11 cellular contexts compared by ENCODE assay signal in the genomic region with DNA sequence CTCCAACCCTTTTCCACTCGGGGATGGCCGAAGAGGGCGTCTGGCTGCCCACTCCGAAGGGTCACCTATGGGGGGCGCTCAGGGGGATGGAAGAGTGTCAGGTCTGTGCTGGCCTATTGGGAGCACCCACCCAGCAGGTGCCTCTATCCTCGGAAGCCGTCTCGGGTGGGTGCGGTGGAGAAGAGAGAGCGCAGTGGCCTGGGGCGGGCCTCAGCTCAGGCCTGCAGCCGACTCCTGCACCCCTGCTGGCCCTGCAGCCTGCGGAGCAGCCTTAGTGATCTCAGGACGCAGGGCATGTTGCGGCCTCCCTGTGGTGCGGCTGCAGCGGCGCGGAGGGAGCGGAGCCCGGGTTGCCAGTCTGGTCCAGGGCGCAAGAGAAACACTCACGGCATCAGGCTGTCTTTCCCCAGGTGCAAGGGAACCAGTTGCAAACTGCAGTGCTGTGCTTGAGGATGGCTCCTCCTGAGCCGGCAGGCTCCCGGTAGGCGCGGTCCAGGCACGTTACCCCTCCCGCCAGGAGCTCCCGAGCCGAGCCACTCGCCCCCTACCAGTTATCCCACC. TPM values are rescaled to one million over a fixed set of nuclear protein-coding genes. Genes with fewer than 3 reads are reported as not detected.
DNase-seq lines count a peak whose midpoint lies in the region; ATAC-seq and TF ChIP-seq lines count a peak whose summit lies in the region.
"Had no signal": no experiment of that assay in that cellular context is flagged by ENCODE, and none has a peak within 500 bp of the region (broad histone marks: within the 10 kb centered on the region; RNA-seq: fewer than 3 reads in every experiment).

No MANE protein-coding gene starts in this region.

- TF ChIP-seq CTCF in Peyer's patch (IDR thresholded peaks at IDR 0.05) (no peak), gastrocnemius medialis (IDR thresholded peaks at IDR 0.05 in 4 of 5, conservative IDR thresholded peaks at IDR 0.05 in 1 of 5) (no peak)

- H3K36me3 ChIP-seq in Peyer's patch (no peaks in the 10 kb centered on the region), gastrocnemius medialis (no peaks in the 10 kb centered on the region)

- in situ Hi-C loops in T47D (cut with HindIII; ENCODE audit: low pct_unique_long_range_greater_than_20kb, low sequenced_read_pairs), result no loop called here
- in situ Hi-C loops in gastrocnemius medialis (cut with MboI; ENCODE audit: low sequenced_read_pairs in 4 of 4), result no loop called here

- no peak for TF ChIP-seq POLR2A in Peyer's patch (IDR thresholded peaks at IDR 0.05)
- no peak for TF ChIP-seq POLR2A in gastrocnemius medialis (IDR thresholded peaks at IDR 0.05)

- intact Hi-C loops in gastrocnemius medialis (cut with DNase I; ENCODE audit: low total_unique reads), result no loop called here

- no peak overlapping the region for H3K27ac Mint-ChIP-seq in stimulated activated naive CD8-positive, alpha-beta T cell treated with anti-CD3 and anti-CD28 coated beads, Interleukin-15, amount 100 ng/mL, for 72 hours
- H3K27ac Mint-ChIP-seq: CD14-positive monocyte; stimulated activated naive CD8-positive, alpha-beta T cell treated with anti-CD3 and anti-CD28 coated beads, Interleukin-15, Interleukin-2, amounts not matched to agents 100 ng/mL and 50 ng/mL, for 24 hours had no signal

- H3K4me3 ChIP-seq in Peyer's patch (no peak overlapping the region), gastrocnemius medialis (no peak overlapping the region)

- ATAC-seq in stimulated activated naive CD8-positive, alpha-beta T cell treated with anti-CD3 and anti-CD28 coated beads, Interleukin-15, amount 100 ng/mL, for 72 hours, result peak; percentile 9
- ATAC-seq in stimulated activated naive CD8-positive, alpha-beta T cell treated with anti-CD3 and anti-CD28 coated beads, Interleukin-15, Interleukin-2, amounts not matched to agents 100 U/mL and 50 U/mL, for 24 hours, result no peak
- no peak for ATAC-seq in gastrocnemius medialis

- H3K4me1 Mint-ChIP-seq in stimulated activated naive CD8-positive, alpha-beta T cell treated with anti-CD3 and anti-CD28 coated beads, Interleukin-15, amount 100 ng/mL, for 72 hours, result peaks cover 44% of the 10 kb centered on the region

- H3K27me3 Mint-ChIP-seq in stimulated activated naive CD8-positive, alpha-beta T cell treated with anti-CD3 and anti-CD28 coated beads, Interleukin-15, amount 100 ng/mL, for 72 hours, result peaks cover 78% of the 10 kb centered on the region

- H3K4me3 Mint-ChIP-seq in stimulated activated naive CD8-positive, alpha-beta T cell treated with anti-CD3 and anti-CD28 coated beads, Interleukin-15, amount 100 ng/mL, for 72 hours, result no peak overlapping the region
- H3K4me3 Mint-ChIP-seq: stimulated activated naive CD8-positive, alpha-beta T cell treated with anti-CD3 and anti-CD28 coated beads, Interleukin-15, Interleukin-2, amounts not matched to agents 100 ng/mL and 50 ng/mL, for 24 hours had no signal

- DNase-seq in stimulated activated naive CD8-positive, alpha-beta T cell treated with anti-CD3 and anti-CD28 coated beads, Interleukin-15, amount 100 ng/mL, for 72 hours, result no peak
- no peak for DNase-seq in stimulated activated naive CD8-positive, alpha-beta T cell treated with anti-CD3 and anti-CD28 coated beads, Interleukin-15, Interleukin-2, amounts not matched to agents 100 U/mL and 50 U/mL, for 24 hours
- DNase-seq in T47D (ENCODE audit: low read depth in 1 of 2, low spot score in 1 of 2) (peak; percentile 52 to 55), kidney tubule cell (ENCODE audit: low spot score) (peak; percentile 22), NCI-H1092 (lab: John Stamatoyannopoulos, UW) (no peak), Peyer's patch (no peak), NCI-H2081 treated with DMSO at 0.1 percent for 48 hours (lab: John Stamatoyannopoulos, UW) (no peak), gastrocnemius medialis (no peak)
- DNase-seq: KBM-7 had no signal

- H3K27ac ChIP-seq in Peyer's patch (no peak overlapping the region), gastrocnemius medialis (no peak overlapping the region)

- H3K9me3 Mint-ChIP-seq in stimulated activated naive CD8-positive, alpha-beta T cell treated with anti-CD3 and anti-CD28 coated beads, Interleukin-15, amount 100 ng/mL, for 72 hours, result peaks cover 0 to 11% of the 10 kb centered on the region in 2 donors
- H3K9me3 Mint-ChIP-seq: stimulated activated naive CD8-positive, alpha-beta T cell treated with anti-CD3 and anti-CD28 coated beads, Interleukin-15, Interleukin-2, amounts not matched to agents 100 ng/mL and 50 ng/mL, for 24 hours had no signal

- H3K27me3 ChIP-seq in Peyer's patch (peaks cover 0 to 61% of the 10 kb centered on the region in 2 donors), gastrocnemius medialis (peaks cover 70 to 84% (median 83%) of the 10 kb centered on the region in 3 donors)

- H3K4me1 ChIP-seq in Peyer's patch, result peaks cover 0 to 42% (median 0%) of the 10 kb centered on the region in 4 donors
- H3K4me1 ChIP-seq in gastrocnemius medialis, result peaks cover 0 to 6% of the 10 kb centered on the region in 2 donors

- H3K9me3 ChIP-seq in Peyer's patch, result peaks cover 0 to 3% (median 0%) of the 10 kb centered on the region in 4 donors
- no peaks in the 10 kb centered on the region for H3K9me3 ChIP-seq in gastrocnemius medialis

RNA-seq across cellular contexts. Expression of gene IRX2, which starts 1.5 kb away (rescaled TPM):
- not detected for total RNA-seq in Peyer's patch
- total RNA-seq in gastrocnemius medialis, result 1 to 10 TPM in 1 of 4 donors, not detected in 3; 2.4 TPM

Comparison
In these comparisons a context has a peak if more than half of its experiments do, and no peak if none do; other contexts are left out.
1. DNase-seq: peak in T47D (2 of 2) and kidney tubule cell (single experiment); none in stimulated activated naive CD8-positive, alpha-beta T cell treated with anti-CD3 and anti-CD28 coated beads, Interleukin-15, amount 100 ng/mL, for 72 hours (0 of 2), stimulated activated naive CD8-positive, alpha-beta T cell treated with anti-CD3 and anti-CD28 coated beads, Interleukin-15, Interleukin-2, amounts not matched to agents 100 U/mL and 50 U/mL, for 24 hours (single experiment), NCI-H1092 (single experiment), Peyer's patch (0 of 3), NCI-H2081 treated with DMSO at 0.1 percent for 48 hours (single experiment) and gastrocnemius medialis (0 of 2).